Comparison of ENCODE assay signal across 11 cellular contexts in the genomic region with DNA sequence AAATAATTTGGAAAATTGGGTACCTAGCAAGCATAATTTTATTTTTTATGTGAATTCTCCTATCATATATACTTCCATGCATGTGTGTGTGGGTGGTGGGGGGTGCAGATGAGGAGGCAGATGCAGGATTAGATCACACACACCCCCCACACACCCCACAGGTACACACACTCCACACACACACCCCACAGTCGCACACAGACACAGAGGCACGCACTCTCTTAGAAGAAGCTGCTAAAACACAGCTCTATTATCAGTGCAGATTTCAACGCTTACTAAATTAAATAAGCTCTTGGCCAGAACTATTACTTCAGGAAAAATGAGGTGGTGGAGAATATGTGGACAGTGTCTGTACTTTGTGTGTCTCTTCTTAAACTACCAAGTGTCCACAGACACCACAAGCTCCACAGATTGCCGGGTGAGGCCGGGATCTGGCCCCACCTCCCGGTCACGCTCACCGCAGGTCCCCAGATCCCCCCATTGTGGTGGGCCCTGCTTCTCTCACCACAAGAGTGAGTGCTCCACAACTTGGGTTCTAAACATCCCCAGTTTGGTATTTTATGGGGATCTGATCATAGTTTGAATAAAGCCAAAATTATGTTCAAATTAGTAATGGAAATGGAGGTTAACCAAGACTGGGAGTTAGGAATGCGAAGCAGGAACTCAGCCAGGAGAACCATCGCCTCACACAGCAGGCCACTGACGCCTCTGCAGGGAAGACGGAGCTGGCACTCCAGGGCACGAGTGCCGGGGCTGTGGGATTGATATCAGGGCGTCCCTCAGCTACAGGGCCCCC.
DNase-seq lines count a peak whose midpoint lies in the region; ATAC-seq and TF ChIP-seq lines count a peak whose summit lies in the region.
"Had no signal": no experiment of that assay in that cellular context is flagged by ENCODE, and none has a peak within 500 bp of the region (broad histone marks: within the 10 kb centered on the region; RNA-seq: fewer than 3 reads in every experiment).

No MANE protein-coding gene starts in this region.

- DNase-seq in EH (ENCODE audit: low read depth) (peak; percentile 53), astrocyte of the hippocampus (ENCODE audit: low read depth, low spot score) (peak; percentile 91), hepatocyte (ENCODE audit: low spot score) (no peak), progenitor cell of endocrine pancreas (ENCODE audit: low spot score, unreplicated experiment) (no peak), NCI-H1694 (lab: John Stamatoyannopoulos, UW) (no peak), Kasumi-1 (lab: John Stamatoyannopoulos, UW) (no peak)
- no peak for DNase-seq in activated CD4-positive, alpha-beta T cell treated with anti-CD3 and anti-CD28 coated beads, Interleukin-2, amount 50 U/mL, for 1 hour
- DNase-seq in effector memory CD8-positive, alpha-beta T cell, result no peak
- DNase-seq: DMS53, NCI-H187 treated with DMSO at 0.1 percent for 48 hours, NCI-H748 treated with DMSO at 0.1 percent for 48 hours had no signal

- ATAC-seq in effector memory CD8-positive, alpha-beta T cell (replicated peaks), result no peak

- no peak overlapping the region for H3K4me3 ChIP-seq in hepatocyte

- no peak overlapping the region for H3K4me2 ChIP-seq in hepatocyte

- WGBS in hepatocyte (ENCODE audit: low lambda C conversion rate, missing lambda C conversion rate), result 89% methylated on average over 15 of the region's 15 CpGs

- peaks cover 3% of the 10 kb centered on the region for H3K4me1 ChIP-seq in hepatocyte (ENCODE audit: insufficient read depth)

- no peaks in the 10 kb centered on the region for H3K79me2 ChIP-seq in hepatocyte

- no peak overlapping the region for H3K4me3 Mint-ChIP-seq in progenitor cell of endocrine pancreas (ENCODE audit: low read depth)
- H3K4me3 Mint-ChIP-seq in effector memory CD8-positive, alpha-beta T cell, result no peak overlapping the region

- H2AFZ ChIP-seq in hepatocyte, result no peak overlapping the region

- H3K9me3 Mint-ChIP-seq in progenitor cell of endocrine pancreas (ENCODE audit: low read depth), result no peaks in the 10 kb centered on the region
- no peaks in the 10 kb centered on the region for H3K9me3 Mint-ChIP-seq in effector memory CD8-positive, alpha-beta T cell

- peak overlapping the region; percentile 56 for H3K27ac ChIP-seq in hepatocyte

- H3K36me3 Mint-ChIP-seq in progenitor cell of endocrine pancreas (ENCODE audit: insufficient read depth), result peaks cover 19% of the 10 kb centered on the region
- H3K36me3 Mint-ChIP-seq in effector memory CD8-positive, alpha-beta T cell (ENCODE audit: insufficient read depth), result no peaks in the 10 kb centered on the region

- H3K4me1 Mint-ChIP-seq in progenitor cell of endocrine pancreas (ENCODE audit: low read depth), result peaks cover 11% of the 10 kb centered on the region
- peaks cover 0 to 2% of the 10 kb centered on the region in 2 donors for H3K4me1 Mint-ChIP-seq in effector memory CD8-positive, alpha-beta T cell (ENCODE audit: low read depth in 2 of 2)

- no peaks in the 10 kb centered on the region for H3K36me3 ChIP-seq in hepatocyte (replicated peaks; ENCODE audit: insufficient read depth, low read depth)

- no peaks in the 10 kb centered on the region for H3K9me3 ChIP-seq in hepatocyte (ENCODE audit: low read depth)

- peak overlapping the region; percentile 90 for H3K27ac Mint-ChIP-seq in progenitor cell of endocrine pancreas
- no peak overlapping the region for H3K27ac Mint-ChIP-seq in effector memory CD8-positive, alpha-beta T cell

- TF ChIP-seq CTCF in hepatocyte (IDR thresholded peaks at IDR 0.05; ENCODE audit: poor library complexity) (no peak), progenitor cell of endocrine pancreas (IDR thresholded peaks at IDR 0.05; ENCODE audit: unreplicated experiment) (no peak)

- H3K9me2 ChIP-seq in hepatocyte (replicated peaks; ENCODE audit: insufficient read depth), result no peaks in the 10 kb centered on the region

- no peaks in the 10 kb centered on the region for H3K27me3 ChIP-seq in hepatocyte

- no peaks in the 10 kb centered on the region for H3K27me3 Mint-ChIP-seq in progenitor cell of endocrine pancreas
- no peaks in the 10 kb centered on the region for H3K27me3 Mint-ChIP-seq in effector memory CD8-positive, alpha-beta T cell

- no peaks in the 10 kb centered on the region for H4K20me1 ChIP-seq in hepatocyte (ENCODE audit: insufficient read depth, poor library complexity, severe bottlenecking)

Comparison
In these comparisons a context has a peak if more than half of its experiments do, and no peak if none do; other contexts are left out.
1. DNase-seq: peak in EH (single experiment) and astrocyte of the hippocampus (single experiment); none in hepatocyte (single experiment), progenitor cell of endocrine pancreas (single experiment), activated CD4-positive, alpha-beta T cell treated with anti-CD3 and anti-CD28 coated beads, Interleukin-2, amount 50 U/mL, for 1 hour (single experiment), NCI-H1694 (single experiment), Kasumi-1 (0 of 2) and effector memory CD8-positive, alpha-beta T cell (0 of 3).